ENCODE assay signal across 26 cellular contexts in genomic region chr5:101163088-101163487, GRCh38.
"Had no signal": no experiment of that assay in that cellular context is flagged by ENCODE, and none has a peak within 500 bp of the region (broad histone marks: within the 10 kb centered on the region; RNA-seq: fewer than 3 reads in every experiment).

No MANE protein-coding gene starts in this region.

- H3K27ac ChIP-seq: esophagus squamous epithelium, heart right ventricle, left lung, psoas muscle, sigmoid colon, testis, tibial artery had no signal

- H3K36me3 ChIP-seq: esophagus squamous epithelium, heart right ventricle, left lung, sigmoid colon, tibial artery had no signal

- DNase-seq: caudate nucleus; effector memory CD4-positive, alpha-beta T cell; erythroblast; esophagus squamous epithelium; foreskin melanocyte; glutamatergic neuron; heart right ventricle; hippocampal formation; immature natural killer cell; mesenchymal stem cell; mucosa of descending colon; naive B cell; nucleus accumbens; psoas muscle; right cardiac atrium; sigmoid colon; stimulated activated naive B cell treated with anti-CD40 and anti-IgM and Interleukin-4, amounts not matched to agents 10 μg/mL and 1 μg/mL and 100 μg/mL, for 72 hours; stimulated activated naive CD8-positive, alpha-beta T cell treated with anti-CD3 and anti-CD28 coated beads, Interleukin-15, amount 100 ng/mL, for 72 hours; testis; tibial artery had no signal

- H3K27ac Mint-ChIP-seq: dendritic cell treated with granulocyte-macrophage colony-stimulating factor and Interleukin-4, amounts not matched to agents 40 ng/mL and 50 ng/mL, for 4 days; immature natural killer cell; mesothelial cell of epicardium; naive B cell; natural killer cell treated with Interleukin-12 subunit alpha and Interleukin-12 subunit beta and Interleukin-15 and Interleukin-18, amount 100 ng/mL, for 72 hours; stimulated activated naive B cell treated with anti-CD40 and anti-IgM and Interleukin-4, amounts not matched to agents 10 μg/mL and 1 μg/mL and 100 μg/mL, for 72 hours; stimulated activated naive CD8-positive, alpha-beta T cell treated with anti-CD3 and anti-CD28 coated beads, Interleukin-15, amount 100 ng/mL, for 72 hours; type B pancreatic cell had no signal

- H3K4me3 Mint-ChIP-seq: dendritic cell treated with granulocyte-macrophage colony-stimulating factor and Interleukin-4, amounts not matched to agents 40 ng/mL and 50 ng/mL, for 4 days; immature natural killer cell; mesothelial cell of epicardium; naive B cell; natural killer cell treated with Interleukin-12 subunit alpha and Interleukin-12 subunit beta and Interleukin-15 and Interleukin-18, amount 100 ng/mL, for 72 hours; neural crest cell; stimulated activated naive B cell treated with anti-CD40 and anti-IgM and Interleukin-4, amounts not matched to agents 10 μg/mL and 1 μg/mL and 100 μg/mL, for 72 hours; stimulated activated naive CD8-positive, alpha-beta T cell treated with anti-CD3 and anti-CD28 coated beads, Interleukin-15, amount 100 ng/mL, for 72 hours; type B pancreatic cell had no signal

- H3K4me1 ChIP-seq: esophagus squamous epithelium, left lung, psoas muscle, sigmoid colon, testis, tibial artery had no signal

- H3K9me3 ChIP-seq: esophagus squamous epithelium, left lung, psoas muscle, sigmoid colon, testis, tibial artery had no signal

- H3K36me3 Mint-ChIP-seq: immature natural killer cell; mesothelial cell of epicardium; naive B cell; natural killer cell treated with Interleukin-12 subunit alpha and Interleukin-12 subunit beta and Interleukin-15 and Interleukin-18, amount 100 ng/mL, for 72 hours; stimulated activated naive B cell treated with anti-CD40 and anti-IgM and Interleukin-4, amounts not matched to agents 10 μg/mL and 1 μg/mL and 100 μg/mL, for 72 hours; type B pancreatic cell had no signal

- H3K27me3 ChIP-seq: esophagus squamous epithelium, heart right ventricle, left lung, sigmoid colon, testis, tibial artery had no signal

- H3K4me1 Mint-ChIP-seq: immature natural killer cell; mesothelial cell of epicardium; naive B cell; neural crest cell; stimulated activated naive B cell treated with anti-CD40 and anti-IgM and Interleukin-4, amounts not matched to agents 10 μg/mL and 1 μg/mL and 100 μg/mL, for 72 hours; stimulated activated naive CD8-positive, alpha-beta T cell treated with anti-CD3 and anti-CD28 coated beads, Interleukin-15, amount 100 ng/mL, for 72 hours had no signal

- H3K27me3 Mint-ChIP-seq: dendritic cell treated with granulocyte-macrophage colony-stimulating factor and Interleukin-4, amounts not matched to agents 40 ng/mL and 50 ng/mL, for 4 days; natural killer cell treated with Interleukin-12 subunit alpha and Interleukin-12 subunit beta and Interleukin-15 and Interleukin-18, amount 100 ng/mL, for 72 hours; stimulated activated naive B cell treated with anti-CD40 and anti-IgM and Interleukin-4, amounts not matched to agents 10 μg/mL and 1 μg/mL and 100 μg/mL, for 72 hours; type B pancreatic cell had no signal

- H3K9me3 Mint-ChIP-seq: type B pancreatic cell had no signal

- ATAC-seq: heart right ventricle; left lung; mucosa of descending colon; natural killer cell treated with Interleukin-12 subunit alpha and Interleukin-12 subunit beta and Interleukin-15 and Interleukin-18, amount 100 ng/mL, for 72 hours; psoas muscle; right cardiac atrium; stimulated activated naive B cell treated with anti-CD40 and anti-IgM and Interleukin-4, amounts not matched to agents 10 μg/mL and 1 μg/mL and 100 μg/mL, for 72 hours; stimulated activated naive CD8-positive, alpha-beta T cell treated with anti-CD3 and anti-CD28 coated beads, Interleukin-15, amount 100 ng/mL, for 72 hours had no signal

- H3K4me3 ChIP-seq: esophagus squamous epithelium, heart right ventricle, left lung, mucosa of descending colon, psoas muscle, sigmoid colon, testis, tibial artery had no signal
